Comparison of ENCODE assay signal across 1 cellular context in genomic region chr4:71254451-71255012, GRCh38.
TF ChIP-seq lines count a peak whose summit lies in the region.

No MANE protein-coding gene starts in this region.

TF ChIP-seq in WTC11, 78 proteins besides CTCF, POLR2A, EP300 and RAD21 (continued from another document):
- no peak for TF ChIP-seq ARID4B (CRISPR knock-in tag; IDR thresholded peaks at IDR 0.05; ENCODE audit: borderline replicate concordance)
- TF ChIP-seq ZNF121 (CRISPR knock-in tag; IDR thresholded peaks at IDR 0.05): no peak
- no peak for TF ChIP-seq ZNF423 (CRISPR knock-in tag; IDR thresholded peaks at IDR 0.05)
- TF ChIP-seq CDX4 (CRISPR knock-in tag; IDR thresholded peaks at IDR 0.05; ENCODE audit: borderline replicate concordance): no peak
- no peak for TF ChIP-seq ESRRA (CRISPR knock-in tag; IDR thresholded peaks at IDR 0.05; ENCODE audit: borderline replicate concordance)
- no peak for TF ChIP-seq CREM (CRISPR knock-in tag; IDR thresholded peaks at IDR 0.05)
- TF ChIP-seq E2F1 (CRISPR knock-in tag; IDR thresholded peaks at IDR 0.05): no peak
- no peak for TF ChIP-seq MXD4 (CRISPR knock-in tag; IDR thresholded peaks at IDR 0.05; ENCODE audit: borderline replicate concordance)
- no peak for TF ChIP-seq RORB (CRISPR knock-in tag; IDR thresholded peaks at IDR 0.05)
- no peak for TF ChIP-seq PRRX2 (CRISPR knock-in tag; IDR thresholded peaks at IDR 0.05)
